29 cellular contexts compared by ENCODE assay signal in the genomic region with DNA sequence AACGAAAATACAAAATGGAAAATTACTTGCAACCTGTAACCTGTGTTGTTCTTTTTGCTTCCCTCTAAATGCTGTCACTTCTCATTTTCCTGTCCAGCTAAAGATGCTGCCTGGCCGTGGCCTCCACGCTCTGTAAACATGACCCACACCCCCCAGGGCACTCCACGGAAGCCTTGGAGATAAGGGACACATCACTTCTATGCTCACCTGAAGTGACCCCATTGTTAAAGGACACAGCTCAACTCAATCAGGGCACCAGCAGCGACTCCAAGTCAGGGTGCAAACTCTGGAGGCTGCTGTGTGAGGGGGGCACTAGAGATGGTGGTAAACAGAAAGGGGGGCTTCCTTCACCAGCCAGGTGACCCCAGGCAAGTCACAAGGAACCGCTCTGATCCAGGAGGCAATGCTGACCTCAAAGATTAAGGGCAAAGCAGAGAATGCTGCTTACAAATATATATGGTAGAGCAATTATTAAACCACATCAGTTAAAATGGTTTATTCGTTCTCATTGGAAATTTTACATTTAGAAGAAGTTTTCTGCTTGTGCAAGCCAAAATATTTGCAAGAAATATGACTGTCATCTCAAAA. TPM values are rescaled to one million over a fixed set of nuclear protein-coding genes. Genes with fewer than 3 reads are reported as not detected.
DNase-seq lines count a peak whose midpoint lies in the region; ATAC-seq and TF ChIP-seq lines count a peak whose summit lies in the region.
"Had no signal": no experiment of that assay in that cellular context is flagged by ENCODE, and none has a peak within 500 bp of the region (broad histone marks: within the 10 kb centered on the region; RNA-seq: fewer than 3 reads in every experiment).

No MANE protein-coding gene starts in this region.

- peaks cover 79% of the 10 kb centered on the region for H3K36me3 Mint-ChIP-seq in Caco-2 (ENCODE audit: insufficient read depth, unreplicated experiment)
- H3K36me3 Mint-ChIP-seq in chondrocyte (ENCODE audit: low read depth), result peaks cover 17% of the 10 kb centered on the region
- H3K36me3 Mint-ChIP-seq in naive thymus-derived CD8-positive, alpha-beta T cell, result peaks cover 0 to 57% (median 13%) of the 10 kb centered on the region in 3 donors

- CTCF ChIA-PET in Caco-2 (lab: Charles Lee) (interaction anchor here (1.6 to 2.6 kb wide), 2 partner anchors 10 to 12 kb away, joined by 3 to 13 read pairs; no protein-coding TSS in a partner anchor), HEK293 (lab: Yijun Ruan, JAX) (interaction anchor here (0.8 to 3.6 kb wide), 5 partner anchors 8 to 96 kb away, joined by 3 to 12 read pairs (median 10); no protein-coding TSS in a partner anchor)

- peaks cover 16% of the 10 kb centered on the region for H3K36me3 ChIP-seq in Caco-2 (ENCODE audit: control insufficient read depth, insufficient read depth, low read length)
- H3K36me3 ChIP-seq in HEK293 (ENCODE audit: control insufficient read depth in 2 of 2, insufficient read depth in 1 of 2, low read length in 2 of 2), result peaks cover 20 to 53% of the 10 kb centered on the region in 2 experiments

- in situ Hi-C loops in ACHN (cut with HindIII; ENCODE audit: low pct_ligation_motif_present, low pct_unique_long_range_greater_than_20kb, low sequenced_read_pairs), result no loop called here

- H3K4me3 Mint-ChIP-seq in Caco-2 (ENCODE audit: unreplicated experiment) (no peak overlapping the region), chondrocyte (ENCODE audit: unreplicated experiment) (no peak overlapping the region)
- H3K4me3 Mint-ChIP-seq in naive thymus-derived CD8-positive, alpha-beta T cell, result peak overlapping the region in 4 of 10 donors; percentile 4 to 22 (median 8)
- H3K4me3 Mint-ChIP-seq: activated CD4-positive, alpha-beta memory T cell treated with anti-CD3 and anti-CD28 coated beads for 36 hours; activated naive CD8-positive, alpha-beta T cell treated with anti-CD3 and anti-CD28 coated beads for 36 hours; T-helper 1 cell treated with Interleukin-12 subunit alpha and Interleukin-12 subunit beta and Interleukin-4 antibody, amounts not matched to agents 30 μg/mL and 1 μg/mL, for 36 hours had no signal

- peaks cover 47% of the 10 kb centered on the region for H3K4me1 ChIP-seq in Caco-2
- peaks cover 32% of the 10 kb centered on the region for H3K4me1 ChIP-seq in HEK293 (ENCODE audit: control insufficient read depth, insufficient read depth, low read length)

- H3K27me3 Mint-ChIP-seq in Caco-2 (ENCODE audit: insufficient read depth, unreplicated experiment), result no peaks in the 10 kb centered on the region
- H3K27me3 Mint-ChIP-seq in chondrocyte (ENCODE audit: low read depth), result no peaks in the 10 kb centered on the region
- no peaks in the 10 kb centered on the region for H3K27me3 Mint-ChIP-seq in naive thymus-derived CD8-positive, alpha-beta T cell
- H3K27me3 Mint-ChIP-seq: activated CD4-positive, alpha-beta memory T cell treated with anti-CD3 and anti-CD28 coated beads for 36 hours; activated naive CD8-positive, alpha-beta T cell treated with anti-CD3 and anti-CD28 coated beads for 36 hours had no signal

- POLR2A ChIA-PET in Caco-2 (lab: Charles Lee), result interaction anchor here (0.6 to 1.1 kb wide), 4 partner anchors 24 to 909 kb away, joined by 3 to 6 read pairs (median 4); partner anchors contain the start of gene GID8
- POLR2A ChIA-PET in HEK293 (lab: Yijun Ruan, JAX), result interaction anchor here (1.1 to 2.6 kb wide), 2 partner anchors 14 to 25 kb away, joined by 3 to 7 read pairs; partner anchors contain the start of gene GID8
- POLR2A ChIA-PET in naive thymus-derived CD8-positive, alpha-beta T cell (lab: Charles Lee), result interaction anchor here (1.2 to 8.7 kb wide), 5 partner anchors 8 to 25 kb away, joined by 3 to 71 read pairs (median 4); partner anchors contain the start of genes DIDO1 and GID8

- H3K4me3 ChIP-seq in Caco-2 (ENCODE audit: low read depth, low read length) (no peak overlapping the region), HEK293 (ENCODE audit: low read depth, low read length) (no peak overlapping the region)
- H3K4me3 ChIP-seq: colonic mucosa, left lung, MG63, SK-N-MC had no signal

- H3K9me3 ChIP-seq in Caco-2, result no peaks in the 10 kb centered on the region
- H3K9me3 ChIP-seq in HEK293 (ENCODE audit: control insufficient read depth, insufficient read depth, low read depth, low read length), result no peaks in the 10 kb centered on the region
- H3K9me3 ChIP-seq: colonic mucosa, left lung, MG63 had no signal

- BruUV-seq in Caco-2 (replicated peaks; lab: Mats Ljungman, UMichigan), result no TSS peak

- intact Hi-C loops in Caco-2 (cut with micrococcal nuclease; ENCODE audit: unreplicated experiment), result no loop called here

- no peak for TF ChIP-seq CTCF in Caco-2 (IDR thresholded peaks at IDR 0.05; ENCODE audit: insufficient read depth in 1 of 2, low read depth in 1 of 2, low read length in 1 of 2, severe bottlenecking in 1 of 2, unreplicated experiment in 1 of 2)
- no peak for TF ChIP-seq CTCF in HEK293 (tag by site-specific recombination; IDR thresholded peaks at IDR 0.05)
- TF ChIP-seq CTCF in chondrocyte (IDR thresholded peaks at IDR 0.05), result no peak

- DNase-seq in Caco-2 (peak in 1 of 2 experiments; percentile 57), chondrocyte (ENCODE audit: low spot score) (no peak), iPS-NIHi7 (ENCODE audit: extremely low spot score) (no peak), ACHN (no peak)
- no peak for DNase-seq in naive thymus-derived CD8-positive, alpha-beta T cell
- DNase-seq: activated CD4-positive, alpha-beta memory T cell treated with anti-CD3 and anti-CD28 coated beads for 36 hours; activated naive CD8-positive, alpha-beta T cell treated with anti-CD3 and anti-CD28 coated beads for 36 hours; anterior cingulate cortex; colonic mucosa; DND-41; effector memory CD4-positive, alpha-beta T cell; GF-D8; islet precursor cell; left lung; MG63; NCI-H1105 treated with DMSO at 0.1 percent for 48 hours; NCI-H187 treated with DMSO at 0.1 percent for 48 hours; NCI-H2171; NCI-H510A; stimulated activated CD4-positive, alpha-beta T cell treated with anti-CD3 and anti-CD28 coated beads, Interleukin-4, amount 100 ng/mL, for 4 hours had no signal

- H3K9me3 Mint-ChIP-seq in Caco-2 (ENCODE audit: unreplicated experiment) (no peaks in the 10 kb centered on the region), chondrocyte (ENCODE audit: low read depth) (no peaks in the 10 kb centered on the region)
- H3K9me3 Mint-ChIP-seq in naive thymus-derived CD8-positive, alpha-beta T cell, result no peaks in the 10 kb centered on the region
- H3K9me3 Mint-ChIP-seq: activated CD4-positive, alpha-beta memory T cell treated with anti-CD3 and anti-CD28 coated beads for 36 hours; activated naive CD8-positive, alpha-beta T cell treated with anti-CD3 and anti-CD28 coated beads for 36 hours; T-helper 1 cell treated with Interleukin-12 subunit alpha and Interleukin-12 subunit beta and Interleukin-4 antibody, amounts not matched to agents 30 μg/mL and 1 μg/mL, for 36 hours had no signal

- H3K4me1 Mint-ChIP-seq in Caco-2 (ENCODE audit: low read depth, unreplicated experiment), result peaks cover 35% of the 10 kb centered on the region
- H3K4me1 Mint-ChIP-seq in chondrocyte (ENCODE audit: low read depth), result peaks cover 41% of the 10 kb centered on the region
- H3K4me1 Mint-ChIP-seq in naive thymus-derived CD8-positive, alpha-beta T cell, result peaks cover 30 to 82% (median 73%) of the 10 kb centered on the region in 4 donors

- no peak for ATAC-seq in naive thymus-derived CD8-positive, alpha-beta T cell
- ATAC-seq in HG03378 (IDR thresholded peaks at IDR 0.05; ENCODE audit: unreplicated experiment) (no peak), HG02884 (IDR thresholded peaks at IDR 0.05; ENCODE audit: unreplicated experiment) (no peak)
- ATAC-seq: activated CD4-positive, CD25-positive, alpha-beta regulatory T cell treated with anti-CD3 and anti-CD28 coated beads, Interleukin-2, amount 50 U/mL, for 24 hours; esophagus mucosa; left lung had no signal

- H3K27ac Mint-ChIP-seq in Caco-2 (ENCODE audit: unreplicated experiment) (peak overlapping the region; percentile 75), chondrocyte (ENCODE audit: unreplicated experiment) (peak overlapping the region; percentile 49)
- peak overlapping the region in 9 of 10 donors; percentile 19 to 72 (median 60) for H3K27ac Mint-ChIP-seq in naive thymus-derived CD8-positive, alpha-beta T cell
- H3K27ac Mint-ChIP-seq: activated CD4-positive, alpha-beta memory T cell treated with anti-CD3 and anti-CD28 coated beads for 36 hours; activated naive CD8-positive, alpha-beta T cell treated with anti-CD3 and anti-CD28 coated beads for 36 hours; T-helper 1 cell treated with Interleukin-12 subunit alpha and Interleukin-12 subunit beta and Interleukin-4 antibody, amounts not matched to agents 30 μg/mL and 1 μg/mL, for 36 hours had no signal

- no peaks in the 10 kb centered on the region for H3K27me3 ChIP-seq in Caco-2 (replicated peaks; ENCODE audit: control insufficient read depth, insufficient read depth, low read length)
- H3K27me3 ChIP-seq: colonic mucosa, left lung, MG63 had no signal

- H3K27ac ChIP-seq in HEK293 (ENCODE audit: extremely low read depth, low read depth, low read length), result 0 out of 2 replicates have a peak overlapping the region, but pooled peaks have one; percentile 39
- H3K27ac ChIP-seq: C4-2B, colonic mucosa, KMS-11, left lung had no signal

TF ChIP-seq in HEK293, 187 proteins besides CTCF, POLR2A, EP300 and RAD21 (continues in another document):
- TF ChIP-seq SCRT2 (tag by site-specific recombination; IDR thresholded peaks at IDR 0.05), result no peak

RNA-seq across cellular contexts. Expression of gene DIDO1, which starts 13.2 kb away (rescaled TPM):
- total RNA-seq in Caco-2 (2022), result 120 and 122 TPM in 2 replicates
- total RNA-seq in chondrocyte, result 41.6 to 53.8 TPM (median 42.5 TPM) in 3 replicates
- 100 to 1,000 TPM; 125 to 132 TPM for total RNA-seq in naive thymus-derived CD8-positive, alpha-beta T cell
- polyA plus RNA-seq in naive thymus-derived CD8-positive, alpha-beta T cell, result 10 to 100 TPM; 26.8 to 45.8 (median 39.7) TPM

RNA-seq across cellular contexts. Expression of gene GID8, which starts 24.8 kb away (rescaled TPM):
- total RNA-seq in Caco-2 (2022) (129 and 133 TPM in 2 replicates), chondrocyte (26.3 to 30.7 TPM (median 29.7 TPM) in 3 replicates)
- total RNA-seq in naive thymus-derived CD8-positive, alpha-beta T cell, result 10 to 100 TPM; 57.7 to 61.2 TPM
- 10 to 100 TPM; 20.2 to 24.4 (median 21.1) TPM for polyA plus RNA-seq in naive thymus-derived CD8-positive, alpha-beta T cell

RNA-seq across cellular contexts. Expression of gene SLC17A9, which starts 39.4 kb away (rescaled TPM):
- total RNA-seq in Caco-2 (2022), result 64.7 and 77.4 TPM in 2 replicates
- 0.24 to 1.2 TPM (median 0.79 TPM) in 3 replicates for total RNA-seq in chondrocyte
- total RNA-seq in naive thymus-derived CD8-positive, alpha-beta T cell, result 10 to 100 TPM; 11.3 TPM
- 1 to 10 TPM; 1.2 to 2.0 (median 1.5) TPM for polyA plus RNA-seq in naive thymus-derived CD8-positive, alpha-beta T cell

RNA-seq across cellular contexts. Expression of gene TCFL5, which starts 51.5 kb away (rescaled TPM):
- total RNA-seq in Caco-2 (2022), result 14.6 and 15.1 TPM in 2 replicates
- 12.7 to 20.0 TPM (median 13.0 TPM) in 3 replicates for total RNA-seq in chondrocyte
- 10 to 100 TPM; 13.2 to 13.4 TPM for total RNA-seq in naive thymus-derived CD8-positive, alpha-beta T cell
- polyA plus RNA-seq in naive thymus-derived CD8-positive, alpha-beta T cell, result 1 to 10 TPM; 1.0 to 2.1 (median 1.5) TPM
